ENCODE assay signal across 29 cellular contexts in the genomic region with DNA sequence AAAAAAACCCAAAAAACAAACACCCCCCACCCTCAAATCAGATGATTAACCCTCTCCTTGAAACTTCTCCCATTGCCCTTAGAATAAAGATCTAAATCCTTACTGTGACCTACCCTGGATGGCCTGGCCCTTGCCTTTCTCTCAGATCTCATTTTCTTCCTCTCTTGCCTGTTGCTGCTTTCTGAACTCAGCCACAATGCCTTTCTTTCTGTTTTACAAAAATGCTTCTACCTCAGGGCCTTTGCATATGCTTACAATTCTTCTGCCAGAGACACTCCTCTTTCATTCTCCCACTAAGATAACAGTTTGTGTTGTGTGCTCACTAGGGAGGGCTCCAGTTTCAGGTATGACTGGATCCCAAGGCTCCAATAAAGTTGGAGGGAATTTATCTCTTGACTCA.
"Had no signal": no experiment of that assay in that cellular context is flagged by ENCODE, and none has a peak within 500 bp of the region (broad histone marks: within the 10 kb centered on the region; RNA-seq: fewer than 3 reads in every experiment).

No MANE protein-coding gene starts in this region.

- ATAC-seq: effector memory CD8-positive, alpha-beta T cell; esophagus mucosa; foreskin keratinocyte; gastrocnemius medialis; gastroesophageal sphincter; heart left ventricle; heart right ventricle had no signal

- H3K36me3 ChIP-seq: colonic mucosa, esophagus muscularis mucosa, esophagus squamous epithelium, gastrocnemius medialis, gastroesophageal sphincter, heart left ventricle, heart right ventricle had no signal

- DNase-seq: colonic mucosa; cortex of kidney; dermis blood vessel endothelial cell; dorsolateral prefrontal cortex; effector CD4-positive, alpha-beta T cell; effector CD8-positive, alpha-beta T cell; effector memory CD4-positive, alpha-beta T cell; effector memory CD8-positive, alpha-beta T cell; endodermal cell; erythroblast; esophagus squamous epithelium; foreskin fibroblast; foreskin keratinocyte; foreskin melanocyte; gastrocnemius medialis; glutamatergic neuron; head of caudate nucleus; heart left ventricle; heart right ventricle had no signal

- H3K4me3 ChIP-seq: colonic mucosa, coronary artery, dorsolateral prefrontal cortex, esophagus muscularis mucosa, esophagus squamous epithelium, gastrocnemius medialis, gastroesophageal sphincter, heart left ventricle, heart right ventricle, hepatocyte had no signal

- H2AFZ ChIP-seq: hepatocyte had no signal

- H3K27me3 ChIP-seq: colonic mucosa, dorsolateral prefrontal cortex, esophagus muscularis mucosa, esophagus squamous epithelium, foreskin keratinocyte, gastrocnemius medialis, gastroesophageal sphincter, heart left ventricle, heart right ventricle, hepatocyte had no signal

- H3K4me1 ChIP-seq: colonic mucosa, esophagus muscularis mucosa, esophagus squamous epithelium, foreskin keratinocyte, gastrocnemius medialis, gastroesophageal sphincter, heart left ventricle, heart right ventricle had no signal

- H3K9me3 ChIP-seq: colonic mucosa, esophagus muscularis mucosa, esophagus squamous epithelium, gastrocnemius medialis, gastroesophageal sphincter had no signal

- H3K4me2 ChIP-seq: hepatocyte had no signal

- H3K27ac ChIP-seq: colonic mucosa, coronary artery, dorsolateral prefrontal cortex, epithelial cell of prostate, esophagus muscularis mucosa, esophagus squamous epithelium, foreskin keratinocyte, gastrocnemius medialis, gastroesophageal sphincter, heart left ventricle, heart right ventricle, hepatocyte had no signal

- FAIRE-seq: colon, endometrium, endothelial cell of umbilical vein, frontal cortex had no signal

- H3K79me2 ChIP-seq: hepatocyte had no signal
